15 cellular contexts compared by ENCODE assay signal in genomic region chr7:111985802-111986201, GRCh38.
DNase-seq lines count a peak whose midpoint lies in the region; ATAC-seq and TF ChIP-seq lines count a peak whose summit lies in the region.
"Had no signal": no experiment of that assay in that cellular context is flagged by ENCODE, and none has a peak within 500 bp of the region (broad histone marks: within the 10 kb centered on the region; RNA-seq: fewer than 3 reads in every experiment).

No MANE protein-coding gene starts in this region.

- peaks cover 4% of the 10 kb centered on the region for H3K4me1 Mint-ChIP-seq in neural progenitor cell

- peak; percentile 51 for ATAC-seq in PC-3
- ATAC-seq in foreskin keratinocyte: peak; percentile 54
- no peak for ATAC-seq in HG03025 (IDR thresholded peaks at IDR 0.05; ENCODE audit: low FRiP score, unreplicated experiment)
- no peak for ATAC-seq in GM21825 (IDR thresholded peaks at IDR 0.05; ENCODE audit: unreplicated experiment)

- peak overlapping the region in 7 of 11 experiments; percentile 70 to 96 (median 80); a peak in 12 of 22 replicates for H3K4me2 ChIP-seq in BLaER1 treated with 17β-estradiol and CSF1 and Interleukin-3, amounts not matched to agents 10 nM and 100 nM
- H3K4me2 ChIP-seq in PC-3 (ENCODE audit: low read length) (peak overlapping the region; percentile 12; the same call in 1 of the 2 replicates), neural progenitor cell (no peak overlapping the region)

- H3K4me3 Mint-ChIP-seq in neural progenitor cell: no peak overlapping the region
- H3K4me3 Mint-ChIP-seq: CD4-positive, alpha-beta T cell; HFFc6 had no signal

- no peaks in the 10 kb centered on the region for H3K27me3 ChIP-seq in BLaER1 treated with 17β-estradiol and CSF1 and Interleukin-3, amounts not matched to agents 10 nM and 100 nM
- H3K27me3 ChIP-seq in PC-3 (ENCODE audit: low read length) (no peaks in the 10 kb centered on the region), dorsolateral prefrontal cortex (no peaks in the 10 kb centered on the region), foreskin keratinocyte (no peaks in the 10 kb centered on the region), neural progenitor cell (no peaks in the 10 kb centered on the region)

- peak overlapping the region in 4 of 11 experiments; percentile 74 to 94 (median 86); a peak in 7 of 22 replicates for H3K27ac ChIP-seq in BLaER1 treated with 17β-estradiol and CSF1 and Interleukin-3, amounts not matched to agents 10 nM and 100 nM
- H3K27ac ChIP-seq in PC-3 (ENCODE audit: low read length) (peak overlapping the region; percentile 86), dorsolateral prefrontal cortex (peak overlapping the region in 33 of 59 donors; percentile 1 to 72 (median 40)), foreskin keratinocyte (no peak overlapping the region), coronary artery (no peak overlapping the region), neural progenitor cell (no peak overlapping the region)
- H3K27ac ChIP-seq: HL-60 had no signal

- H3K9me2 ChIP-seq in PC-3 (replicated peaks; ENCODE audit: low read length): no peaks in the 10 kb centered on the region

- H2AFZ ChIP-seq in PC-3 (ENCODE audit: low read length) (no peak overlapping the region), neural progenitor cell (replicated peaks) (no peak overlapping the region)

- H3F3A ChIP-seq in PC-3 (ENCODE audit: low read length, unreplicated experiment): peaks cover 8% of the 10 kb centered on the region
- H3F3A ChIP-seq in neural progenitor cell (ENCODE audit: low read depth): no peaks in the 10 kb centered on the region

- BruUV-seq in PC-3 (replicated peaks; lab: Mats Ljungman, UMichigan): no TSS peak

- peaks cover 7 to 60% (median 27%) of the 10 kb centered on the region in 10 experiments; a peak in 19 of 20 replicates for H3K4me1 ChIP-seq in BLaER1 treated with 17β-estradiol and CSF1 and Interleukin-3, amounts not matched to agents 10 nM and 100 nM
- H3K4me1 ChIP-seq in PC-3 (ENCODE audit: insufficient read depth, low read length): peaks cover 56% of the 10 kb centered on the region
- H3K4me1 ChIP-seq in foreskin keratinocyte: peaks cover 8% of the 10 kb centered on the region
- H3K4me1 ChIP-seq in neural progenitor cell: peaks cover 13% of the 10 kb centered on the region

- no peaks in the 10 kb centered on the region for H3K27me3 Mint-ChIP-seq in neural progenitor cell (ENCODE audit: insufficient read depth, low read depth)
- H3K27me3 Mint-ChIP-seq: CD4-positive, alpha-beta T cell had no signal

- DNase-seq in PC-3 (peak; percentile 62), dorsolateral prefrontal cortex (no peak), foreskin keratinocyte (peak in 1 of 2 donors; percentile 22), coronary artery (ENCODE audit: low spot score) (no peak), neural progenitor cell (ENCODE audit: low spot score) (no peak)
- DNase-seq: ACHN; C1 segment of cervical spinal cord; CD4-positive, alpha-beta T cell; DMS79; HCEC 1CT; HFFc6 had no signal

- no peaks in the 10 kb centered on the region for H3K9me3 Mint-ChIP-seq in neural progenitor cell
- H3K9me3 Mint-ChIP-seq: CD4-positive, alpha-beta T cell; HFFc6 had no signal

- TF ChIP-seq CTCF in PC-3 (conservative IDR thresholded peaks at IDR 0.05; ENCODE audit: low read depth, low read length) (no peak), dorsolateral prefrontal cortex (IDR thresholded peaks at IDR 0.05 in 54 of 56, conservative IDR thresholded peaks at IDR 0.05 in 2 of 56; ENCODE audit: low read depth in 1 of 56, partially characterized antibody in 56 of 56) (no peak), foreskin keratinocyte (conservative IDR thresholded peaks at IDR 0.05) (no peak), coronary artery (IDR thresholded peaks at IDR 0.05) (no peak), neural progenitor cell (IDR thresholded peaks at IDR 0.05) (no peak)

- H4K20me1 ChIP-seq in BLaER1 treated with 17β-estradiol and CSF1 and Interleukin-3, amounts not matched to agents 10 nM and 100 nM: peaks cover 0 to 4% (median 0%) of the 10 kb centered on the region in 11 experiments; a peak in 2 of 22 replicates
- H4K20me1 ChIP-seq in PC-3 (ENCODE audit: low read length): no peaks in the 10 kb centered on the region
- H4K20me1 ChIP-seq in neural progenitor cell (ENCODE audit: low read depth): no peaks in the 10 kb centered on the region

- peak overlapping the region in 2 of 10 experiments; percentile 31 to 41; a peak in 2 of 20 replicates for H3K4me3 ChIP-seq in BLaER1 treated with 17β-estradiol and CSF1 and Interleukin-3, amounts not matched to agents 10 nM and 100 nM
- H3K4me3 ChIP-seq in PC-3 (ENCODE audit: low read length) (no peak overlapping the region), dorsolateral prefrontal cortex (no peak overlapping the region), coronary artery (no peak overlapping the region), neural progenitor cell (no peak overlapping the region)

- peaks cover 0 to 85% (median 26%) of the 10 kb centered on the region in 11 experiments; a peak in 14 of 22 replicates for H3K36me3 ChIP-seq in BLaER1 treated with 17β-estradiol and CSF1 and Interleukin-3, amounts not matched to agents 10 nM and 100 nM
- peaks cover 6% of the 10 kb centered on the region for H3K36me3 ChIP-seq in PC-3 (ENCODE audit: low read depth, low read length)
- H3K36me3 ChIP-seq in neural progenitor cell: no peaks in the 10 kb centered on the region

- POLR2A ChIA-PET in PC-3 (lab: Charles Lee; ENCODE audit: unreplicated experiment): no interaction called here

- H3K9ac ChIP-seq in BLaER1 treated with 17β-estradiol and CSF1 and Interleukin-3, amounts not matched to agents 10 nM and 100 nM: peak overlapping the region in 2 of 11 experiments; percentile 67 to 74; a peak in 3 of 22 replicates
- H3K9ac ChIP-seq in PC-3 (ENCODE audit: low read length): peak overlapping the region; percentile 42; the same call in 1 of the 2 replicates
- no peak overlapping the region for H3K9ac ChIP-seq in neural progenitor cell

- H3K79me2 ChIP-seq in PC-3 (ENCODE audit: low read length) (no peaks in the 10 kb centered on the region), neural progenitor cell (ENCODE audit: low read depth) (no peaks in the 10 kb centered on the region)

- intact Hi-C loops in PC-3 (cut with micrococcal nuclease): no loop called here
- intact Hi-C loops in dorsolateral prefrontal cortex (cut with DNase I): no loop called here

- H3K27ac Mint-ChIP-seq in neural progenitor cell: no peak overlapping the region
- H3K27ac Mint-ChIP-seq: CD4-positive, alpha-beta T cell; HFFc6 had no signal

- peaks cover 32% of the 10 kb centered on the region for H3K36me3 Mint-ChIP-seq in neural progenitor cell

- peaks cover 0 to 17% (median 0%) of the 10 kb centered on the region in 11 experiments; a peak in 5 of 22 replicates for H3K9me3 ChIP-seq in BLaER1 treated with 17β-estradiol and CSF1 and Interleukin-3, amounts not matched to agents 10 nM and 100 nM (replicated peaks in 1 of 11)
- H3K9me3 ChIP-seq in PC-3 (ENCODE audit: low read length): no peaks in the 10 kb centered on the region
- no peaks in the 10 kb centered on the region for H3K9me3 ChIP-seq in neural progenitor cell (ENCODE audit: low read depth)

- CTCF ChIA-PET in PC-3 (lab: Charles Lee): no interaction called here

Comparison
In these comparisons a context has a peak if more than half of its experiments do, and no peak if none do; other contexts are left out.
1. H3K27ac ChIP-seq: peak in PC-3 (single experiment) and dorsolateral prefrontal cortex (33 of 59); none in foreskin keratinocyte (single experiment), coronary artery (0 of 2) and neural progenitor cell (single experiment).
2. ATAC-seq: peak in PC-3 (single experiment) and foreskin keratinocyte (single experiment); none in HG03025 (single experiment) and GM21825 (single experiment).